ENCODE assay signal across 16 cellular contexts in the genomic region with DNA sequence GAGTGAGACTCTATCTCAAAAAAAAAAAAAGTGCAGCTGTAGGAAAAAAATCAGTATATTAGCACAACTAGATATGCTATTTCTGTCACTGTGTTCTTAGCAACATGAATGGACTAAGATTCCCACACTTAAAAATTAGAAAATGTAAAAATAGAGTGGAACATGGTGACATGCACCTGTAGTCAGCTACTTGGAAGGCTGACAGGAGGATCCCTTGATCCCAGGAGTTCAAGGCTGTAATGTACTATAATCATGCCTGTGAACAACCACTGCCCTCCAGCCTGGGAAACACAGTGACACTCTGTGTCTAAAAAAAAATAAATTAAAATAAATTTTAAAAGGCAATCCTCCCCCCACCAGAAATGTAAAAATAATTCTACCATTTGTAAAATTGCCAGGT. TPM values are rescaled to one million over a fixed set of nuclear protein-coding genes. Genes with fewer than 3 reads are reported as not detected.
A peak's percentile ranks its signal among the peaks of the same experiment; 100 is the strongest.
DNase-seq lines count a peak whose midpoint lies in the region; ATAC-seq and TF ChIP-seq lines count a peak whose summit lies in the region.
"Had no signal": no experiment of that assay in that cellular context is flagged by ENCODE, and none has a peak within 500 bp of the region (broad histone marks: within the 10 kb centered on the region; RNA-seq: fewer than 3 reads in every experiment).

No MANE protein-coding gene starts in this region.

- POLR2A ChIA-PET in Caco-2 (lab: Charles Lee) (no interaction called here), activated B cell treated with CpG ODN at 0.5 μM for 24 hours (lab: Charles Lee) (interaction anchor here (0.6 kb wide), 1 partner anchor 14 kb away, joined by 10 read pairs; no protein-coding TSS in a partner anchor)

- no peak overlapping the region for H3K4me3 Mint-ChIP-seq in Caco-2 (ENCODE audit: unreplicated experiment)
- no peak overlapping the region for H3K4me3 Mint-ChIP-seq in activated B cell treated with CpG ODN at 0.5 μM for 24 hours
- H3K4me3 Mint-ChIP-seq: CD8-positive, alpha-beta memory T cell had no signal

- peaks cover 43% of the 10 kb centered on the region for H3K36me3 Mint-ChIP-seq in Caco-2 (ENCODE audit: insufficient read depth, unreplicated experiment)
- H3K36me3 Mint-ChIP-seq in activated B cell treated with CpG ODN at 0.5 μM for 24 hours (ENCODE audit: low read depth), result peaks cover 11% of the 10 kb centered on the region

- no peak overlapping the region for H3K4me3 ChIP-seq in Caco-2 (ENCODE audit: low read depth, low read length)
- no peak overlapping the region for H3K4me3 ChIP-seq in heart right ventricle
- H3K4me3 ChIP-seq in gastrocnemius medialis, result no peak overlapping the region
- no peak overlapping the region for H3K4me3 ChIP-seq in colonic mucosa
- H3K4me3 ChIP-seq in testis, result no peak overlapping the region

- DNase-seq in Caco-2, result no peak
- DNase-seq in activated B cell treated with CpG ODN at 0.5 μM for 24 hours, result no peak
- DNase-seq in heart right ventricle, result no peak
- peak; percentile 45 to 56 for DNase-seq in gastrocnemius medialis
- no peak for DNase-seq in HK-2 (ENCODE audit: unreplicated experiment)
- DNase-seq in colonic mucosa, result no peak
- DNase-seq in testis, result no peak
- DNase-seq: CD8-positive, alpha-beta memory T cell; KG1; NCI-H1092; NCI-H1694; NCI-H345; NCI-H526 treated with DMSO at 0.1 percent for 48 hours; NK-92 treated with Interleukin-12 subunit alpha and Interleukin-12 subunit beta, amount 100 ng/mL, for 24 hours; OCI-M1 had no signal

- no peak for ATAC-seq in activated B cell treated with CpG ODN at 0.5 μM for 24 hours (ENCODE audit: low read depth)
- peak in 6 of 8 donors; percentile 5 to 70 (median 52) for ATAC-seq in heart right ventricle
- peak; percentile 65 to 82 for ATAC-seq in gastrocnemius medialis

- H3K4me1 Mint-ChIP-seq in Caco-2 (ENCODE audit: low read depth, unreplicated experiment) (peaks cover 44% of the 10 kb centered on the region), activated B cell treated with CpG ODN at 0.5 μM for 24 hours (peaks cover 64% of the 10 kb centered on the region)

- BruUV-seq in Caco-2 (replicated peaks; lab: Mats Ljungman, UMichigan), result no TSS peak

- no peaks in the 10 kb centered on the region for H3K27me3 Mint-ChIP-seq in Caco-2 (ENCODE audit: insufficient read depth, unreplicated experiment)
- no peaks in the 10 kb centered on the region for H3K27me3 Mint-ChIP-seq in activated B cell treated with CpG ODN at 0.5 μM for 24 hours
- H3K27me3 Mint-ChIP-seq: CD8-positive, alpha-beta memory T cell had no signal

- no peaks in the 10 kb centered on the region for H3K9me3 Mint-ChIP-seq in Caco-2 (ENCODE audit: unreplicated experiment)
- H3K9me3 Mint-ChIP-seq in activated B cell treated with CpG ODN at 0.5 μM for 24 hours, result no peaks in the 10 kb centered on the region
- H3K9me3 Mint-ChIP-seq: CD8-positive, alpha-beta memory T cell had no signal

- H3K9ac ChIP-seq in colonic mucosa (ENCODE audit: low read depth in 2 of 2, low read length in 2 of 2), result no peak overlapping the region

- H3K36me3 ChIP-seq in Caco-2 (ENCODE audit: control insufficient read depth, insufficient read depth, low read length) (no peaks in the 10 kb centered on the region), heart right ventricle (peaks cover 0 to 3% (median 0%) of the 10 kb centered on the region in 9 donors), gastrocnemius medialis (no peaks in the 10 kb centered on the region), colonic mucosa (no peaks in the 10 kb centered on the region), testis (ENCODE audit: low read depth, missing control alignments) (no peaks in the 10 kb centered on the region)

- TF ChIP-seq CTCF in Caco-2 (IDR thresholded peaks at IDR 0.05; ENCODE audit: insufficient read depth in 1 of 2, low read depth in 1 of 2, low read length in 1 of 2, severe bottlenecking in 1 of 2, unreplicated experiment in 1 of 2) (no peak), activated B cell treated with CpG ODN at 0.5 μM for 24 hours (IDR thresholded peaks at IDR 0.05) (no peak), heart right ventricle (IDR thresholded peaks at IDR 0.05) (no peak), gastrocnemius medialis (IDR thresholded peaks at IDR 0.05 in 4 of 5, conservative IDR thresholded peaks at IDR 0.05 in 1 of 5) (no peak), colonic mucosa (IDR thresholded peaks at IDR 0.05) (no peak), testis (IDR thresholded peaks at IDR 0.05) (no peak)

- CTCF ChIA-PET in Caco-2 (lab: Charles Lee) (no interaction called here), activated B cell treated with CpG ODN at 0.5 μM for 24 hours (lab: Charles Lee) (interaction anchor here (1.6 kb wide), 1 partner anchor 178 kb away, joined by 6 read pairs; no protein-coding TSS in a partner anchor)

- intact Hi-C loops in Caco-2 (cut with micrococcal nuclease; ENCODE audit: unreplicated experiment) (no loop called here), activated B cell treated with CpG ODN at 0.5 μM for 24 hours (cut with micrococcal nuclease) (no loop called here), heart right ventricle (cut with DNase I) (loop anchor here in 1 of 10 donors (10.0 kb wide), 1 partner anchor 184 kb away; a partner anchor contains a TSS), gastrocnemius medialis (cut with DNase I; ENCODE audit: low total_unique reads) (loop anchor here (5.0 kb wide), 1 partner anchor 72 kb away; no protein-coding TSS in a partner anchor), colonic mucosa (cut with DNase I) (loop anchor here (5.0 to 10.0 kb wide), 2 partner anchors 174 to 178 kb away; no protein-coding TSS in a partner anchor), testis (cut with DNase I; ENCODE audit: low total_unique reads) (no loop called here)

- TF ChIP-seq POLR2A in gastrocnemius medialis (IDR thresholded peaks at IDR 0.05), result no peak
- no peak for TF ChIP-seq POLR2A in testis (IDR thresholded peaks at IDR 0.05)

- H3K9me3 ChIP-seq in Caco-2, result no peaks in the 10 kb centered on the region
- H3K9me3 ChIP-seq in heart right ventricle, result no peaks in the 10 kb centered on the region
- no peaks in the 10 kb centered on the region for H3K9me3 ChIP-seq in gastrocnemius medialis
- no peaks in the 10 kb centered on the region for H3K9me3 ChIP-seq in colonic mucosa
- no peaks in the 10 kb centered on the region for H3K9me3 ChIP-seq in testis

- H3K27me3 ChIP-seq in Caco-2 (replicated peaks; ENCODE audit: control insufficient read depth, insufficient read depth, low read length), result no peaks in the 10 kb centered on the region
- H3K27me3 ChIP-seq in heart right ventricle, result no peaks in the 10 kb centered on the region
- H3K27me3 ChIP-seq in gastrocnemius medialis, result no peaks in the 10 kb centered on the region
- no peaks in the 10 kb centered on the region for H3K27me3 ChIP-seq in colonic mucosa
- H3K27me3 ChIP-seq in testis, result no peaks in the 10 kb centered on the region

- in situ Hi-C loops in gastrocnemius medialis (cut with MboI; ENCODE audit: low sequenced_read_pairs in 4 of 4), result loop anchor here in 1 of 4 donors (25.0 kb wide), 1 partner anchor 377 kb away; a partner anchor contains a TSS

- H3K27ac ChIP-seq in heart right ventricle, result peak overlapping the region in 3 of 10 donors; percentile 0 to 79 (median 15)
- H3K27ac ChIP-seq in gastrocnemius medialis, result peak overlapping the region; percentile 74 to 83 (median 80)
- H3K27ac ChIP-seq in colonic mucosa, result no peak overlapping the region
- H3K27ac ChIP-seq in testis, result no peak overlapping the region
- H3K27ac ChIP-seq: RWPE1 had no signal

- H3K27ac Mint-ChIP-seq in Caco-2 (ENCODE audit: unreplicated experiment) (peak overlapping the region; percentile 21), activated B cell treated with CpG ODN at 0.5 μM for 24 hours (peak overlapping the region; percentile 68)

- H3K4me1 ChIP-seq in Caco-2 (peaks cover 43% of the 10 kb centered on the region), heart right ventricle (peaks cover 0 to 94% (median 74%) of the 10 kb centered on the region in 9 donors), gastrocnemius medialis (peaks cover 79 to 82% of the 10 kb centered on the region in 2 donors), colonic mucosa (peaks cover 9% of the 10 kb centered on the region), testis (peaks cover 20% of the 10 kb centered on the region)

RNA-seq across cellular contexts. Expression of a gene that starts 29.8 kb away (rescaled TPM):
- total RNA-seq in Caco-2 (2022), result 321 and 331 TPM in 2 replicates
- total RNA-seq in activated B cell treated with CpG ODN at 0.5 μM for 24 hours, result 118 and 139 TPM in 2 replicates
- 100 to 1,000 TPM; 124 to 206 (median 170) TPM for total RNA-seq in heart right ventricle
- 10 to 100 TPM; 40.7 to 78.0 TPM for polyA plus RNA-seq in heart right ventricle
- total RNA-seq in gastrocnemius medialis, result 100 to 1,000 TPM in 2 of 4 donors, 10 to 100 TPM in 2; 82.3 to 125 (median 107) TPM
- total RNA-seq in colonic mucosa, result 100 to 1,000 TPM; 116 to 162 TPM
- total RNA-seq in testis, result 100 to 1,000 TPM; 217 to 237 TPM
- 156 TPM for polyA plus RNA-seq in testis (ENCODE audit: insufficient read depth, low read depth, low replicate concordance)

Comparison
In these comparisons a context has a peak if more than half of its experiments do, and no peak if none do; other contexts are left out.
1. DNase-seq: peak in gastrocnemius medialis (2 of 2); none in Caco-2 (0 of 2), activated B cell treated with CpG ODN at 0.5 μM for 24 hours (single experiment), heart right ventricle (0 of 2), HK-2 (single experiment), colonic mucosa (single experiment) and testis (single experiment).
2. H3K27ac ChIP-seq: peak in gastrocnemius medialis (4 of 4); none in colonic mucosa (single experiment) and testis (0 of 2).
3. intact Hi-C loops: an anchor here in gastrocnemius medialis (5.0 kb wide) and colonic mucosa (5.0 to 10.0 kb wide); none called in Caco-2, activated B cell treated with CpG ODN at 0.5 μM for 24 hours and testis.